Comparison of ENCODE assay signal across 7 cellular contexts in the genomic region with DNA sequence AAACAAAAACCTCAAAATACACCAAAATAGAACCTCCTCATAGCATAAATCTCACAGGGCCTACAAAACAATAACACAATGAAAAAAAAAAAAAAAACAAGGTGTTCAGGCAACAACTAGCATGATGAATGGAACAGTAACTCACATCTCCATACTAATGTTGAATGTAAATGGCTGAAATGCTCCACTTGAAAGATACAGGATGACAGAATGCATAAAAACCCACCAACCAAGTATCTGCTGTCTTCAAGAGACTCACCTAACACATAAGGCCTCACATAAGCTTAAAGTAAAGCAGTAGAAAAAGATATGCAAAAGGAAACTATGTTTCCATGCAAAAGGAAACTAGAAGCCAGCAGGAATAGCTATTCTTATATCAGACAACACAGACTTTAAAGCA.
"Had no signal": no experiment of that assay in that cellular context is flagged by ENCODE, and none has a peak within 500 bp of the region (broad histone marks: within the 10 kb centered on the region; RNA-seq: fewer than 3 reads in every experiment).

No MANE protein-coding gene starts in this region.

- H3K9me3 ChIP-seq: HAP-1 had no signal

- H3K4me1 ChIP-seq: HAP-1 had no signal

- DNase-seq: GM23248, GOT3, H7, IMR-90, KG1 had no signal

- H3K27ac ChIP-seq: GM23248 had no signal

- H3K4me3 ChIP-seq: GM23248, HAP-1, K562 had no signal

- H3K36me3 ChIP-seq: HAP-1 had no signal
